7 cellular contexts compared by ENCODE assay signal in the genomic region with DNA sequence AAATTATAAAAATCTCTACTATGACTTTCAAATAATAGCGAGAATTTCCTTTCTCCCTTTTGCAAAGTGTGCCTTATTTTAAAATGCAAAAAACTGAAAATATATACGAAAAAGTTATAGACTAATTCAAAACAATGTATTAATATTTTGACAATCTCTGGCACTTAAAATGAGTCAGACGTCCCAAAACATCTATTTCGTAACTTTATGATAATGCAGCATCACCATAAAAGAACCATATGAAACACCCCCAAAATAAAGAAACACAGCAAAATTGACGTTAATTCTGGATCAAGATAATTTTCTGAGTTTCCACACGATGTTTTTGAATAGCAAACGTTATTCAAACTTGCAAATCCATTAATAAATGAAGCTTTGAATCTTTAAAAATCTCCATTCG. TPM values are rescaled to one million over a fixed set of nuclear protein-coding genes. Genes with fewer than 3 reads are reported as not detected.
DNase-seq lines count a peak whose midpoint lies in the region; ATAC-seq and TF ChIP-seq lines count a peak whose summit lies in the region.

No MANE protein-coding gene starts in this region.

- intact Hi-C loops in activated B cell treated with CpG ODN at 0.5 μM for 24 hours (cut with micrococcal nuclease), result loop anchor here (2.0 kb wide), 2 partner anchors 20 to 824 kb away; partner anchors contain the start of gene DUT

- DNase-seq in HFF-Myc (ENCODE audit: extremely low read depth, low read depth) (no peak), activated B cell treated with CpG ODN at 0.5 μM for 24 hours (no peak), hepatic stellate cell (ENCODE audit: low spot score) (peak; percentile 6), AG08395 (ENCODE audit: low spot score) (no peak)
- no peak for DNase-seq in stimulated activated effector memory CD8-positive, alpha-beta T cell treated with anti-CD3 and anti-CD28 coated beads, Interleukin-12 subunit alpha, Interleukin-12 subunit beta, amount 100 ng/mL, for 72 hours (ENCODE audit: low spot score in 2 of 2)

- H3K27me3 Mint-ChIP-seq in activated B cell treated with CpG ODN at 0.5 μM for 24 hours, result no peaks in the 10 kb centered on the region

- peak overlapping the region; percentile 95 for H3K4me3 Mint-ChIP-seq in activated B cell treated with CpG ODN at 0.5 μM for 24 hours
- peak overlapping the region; percentile 99 for H3K4me3 Mint-ChIP-seq in stimulated activated effector memory CD8-positive, alpha-beta T cell treated with anti-CD3 and anti-CD28 coated beads, Interleukin-12 subunit alpha, Interleukin-12 subunit beta, amount 100 ng/mL, for 72 hours

- peaks cover 46% of the 10 kb centered on the region for H3K4me1 Mint-ChIP-seq in activated B cell treated with CpG ODN at 0.5 μM for 24 hours
- H3K4me1 Mint-ChIP-seq in stimulated activated effector memory CD8-positive, alpha-beta T cell treated with anti-CD3 and anti-CD28 coated beads, Interleukin-12 subunit alpha, Interleukin-12 subunit beta, amount 100 ng/mL, for 72 hours, result peaks cover 20% of the 10 kb centered on the region

- no peaks in the 10 kb centered on the region for H3K9me3 Mint-ChIP-seq in activated B cell treated with CpG ODN at 0.5 μM for 24 hours
- no peaks in the 10 kb centered on the region for H3K9me3 Mint-ChIP-seq in stimulated activated effector memory CD8-positive, alpha-beta T cell treated with anti-CD3 and anti-CD28 coated beads, Interleukin-12 subunit alpha, Interleukin-12 subunit beta, amount 100 ng/mL, for 72 hours

- peaks cover 11% of the 10 kb centered on the region for H3K36me3 Mint-ChIP-seq in activated B cell treated with CpG ODN at 0.5 μM for 24 hours (ENCODE audit: low read depth)
- H3K36me3 Mint-ChIP-seq in stimulated activated effector memory CD8-positive, alpha-beta T cell treated with anti-CD3 and anti-CD28 coated beads, Interleukin-12 subunit alpha, Interleukin-12 subunit beta, amount 100 ng/mL, for 72 hours, result peaks cover 39% of the 10 kb centered on the region

- peak overlapping the region; percentile 95 for H3K27ac Mint-ChIP-seq in activated B cell treated with CpG ODN at 0.5 μM for 24 hours
- peak overlapping the region; percentile 100 for H3K27ac Mint-ChIP-seq in stimulated activated effector memory CD8-positive, alpha-beta T cell treated with anti-CD3 and anti-CD28 coated beads, Interleukin-12 subunit alpha, Interleukin-12 subunit beta, amount 100 ng/mL, for 72 hours

- TF ChIP-seq CTCF in HFF-Myc (IDR thresholded peaks at IDR 0.05; ENCODE audit: low read depth, low read length, missing control alignments), result no peak
- no peak for TF ChIP-seq CTCF in activated B cell treated with CpG ODN at 0.5 μM for 24 hours (IDR thresholded peaks at IDR 0.05)

- POLR2A ChIA-PET in activated B cell treated with CpG ODN at 0.5 μM for 24 hours (lab: Charles Lee), result interaction anchor here (0.5 to 1.6 kb wide), 4 partner anchors 12 to 276 kb away, joined by 4 to 18 read pairs (median 10); partner anchors contain the start of genes EID1 and SECISBP2L

- CTCF ChIA-PET in activated B cell treated with CpG ODN at 0.5 μM for 24 hours (lab: Charles Lee), result interaction anchor here (1.5 to 2.1 kb wide), 2 partner anchors 9 to 276 kb away, joined by 4 to 8 read pairs; partner anchors contain the start of gene EID1

- H3K4me3 ChIP-seq in HFF-Myc (replicated peaks; ENCODE audit: low read depth, low read length), result peak overlapping the region; percentile 83

- ATAC-seq in activated B cell treated with CpG ODN at 0.5 μM for 24 hours (ENCODE audit: low read depth) (no peak), HG02852 (IDR thresholded peaks at IDR 0.05; ENCODE audit: unreplicated experiment) (no peak), HG02678 (IDR thresholded peaks at IDR 0.05; ENCODE audit: unreplicated experiment) (no peak)
- no peak for ATAC-seq in stimulated activated effector memory CD8-positive, alpha-beta T cell treated with anti-CD3 and anti-CD28 coated beads, Interleukin-12 subunit alpha, Interleukin-12 subunit beta, amount 100 ng/mL, for 72 hours

RNA-seq across cellular contexts. Expression of gene COPS2, which starts 1.0 kb away (rescaled TPM):
- total RNA-seq in activated B cell treated with CpG ODN at 0.5 μM for 24 hours, result 53.1 and 54.4 TPM in 2 replicates

RNA-seq across cellular contexts. Expression of gene GALK2, which starts 15.7 kb away (rescaled TPM):
- 16.6 and 18.4 TPM in 2 replicates for total RNA-seq in activated B cell treated with CpG ODN at 0.5 μM for 24 hours
